Comparison of ENCODE assay signal across 7 cellular contexts in genomic region chr9:130277525-130277924, GRCh38. TPM values are rescaled to one million over a fixed set of nuclear protein-coding genes. Genes with fewer than 3 reads are reported as not detected.
"Had no signal": no experiment of that assay in that cellular context is flagged by ENCODE, and none has a peak within 500 bp of the region (broad histone marks: within the 10 kb centered on the region; RNA-seq: fewer than 3 reads in every experiment).

No MANE protein-coding gene starts in this region.

RNA-seq across cellular contexts. Expression of gene HMCN2, which starts 12.0 kb away (rescaled TPM):
- total RNA-seq: activated naive CD4-positive, alpha-beta T cell treated with anti-CD3 and anti-CD28 coated beads for 36 hours; activated naive CD4-positive, alpha-beta T cell treated with anti-CD3 and anti-CD28 coated beads, Interleukin-2, amount 50 U/mL, for 72 hours; activated naive CD8-positive, alpha-beta T cell treated with anti-CD3 and anti-CD28 coated beads for 36 hours; activated naive CD8-positive, alpha-beta T cell treated with anti-CD3 and anti-CD28 coated beads, Interleukin-2, amount 10 ng/mL, durations not matched to agents 7 days and 5 days; activated T-helper 1 cell treated with anti-CD3 and anti-CD28 coated beads, Interleukin-12 subunit alpha, Interleukin-12 subunit beta, Interleukin-2, Interleukin-4 antibody, amounts not matched to agents 30 ng/mL and 10 ng/mL and 1 ng/mL, durations not matched to agents 14 hours and 24 hours and 36 hours; activated T-helper 17 cell treated with anti-CD3 and anti-CD28 coated beads, Interleukin-2, amount 50 U/mL, for 72 hours; activated T-helper 2 cell treated with anti-CD3 and anti-CD28 coated beads, Interferon-gamma antibody, Interleukin-2, Interleukin-4, amounts not matched to agents 10 μg/mL and 5 μg/mL and 100 μg/mL, durations not matched to agents 14 hours and 24 hours and 36 hours had no signal
